Comparison of ENCODE assay signal across 15 cellular contexts in genomic region chr20:32980990-32981389, GRCh38. TPM values are rescaled to one million over a fixed set of nuclear protein-coding genes. Genes with fewer than 3 reads are reported as not detected.
DNase-seq lines count a peak whose midpoint lies in the region; ATAC-seq and TF ChIP-seq lines count a peak whose summit lies in the region.
"Had no signal": no experiment of that assay in that cellular context is flagged by ENCODE, and none has a peak within 500 bp of the region (broad histone marks: within the 10 kb centered on the region; RNA-seq: fewer than 3 reads in every experiment).

No MANE protein-coding gene starts in this region.

- H3K9ac ChIP-seq in mesendoderm (ENCODE audit: low read length) = no peak overlapping the region

- H3K4me2 ChIP-seq in mesendoderm (ENCODE audit: low read length) = no peak overlapping the region

- H3K23ac ChIP-seq in mesendoderm (ENCODE audit: low read length) = no peak overlapping the region

- no peaks in the 10 kb centered on the region for H3K79me1 ChIP-seq in mesendoderm (ENCODE audit: low read length)

- no peak overlapping the region for H2BK15ac ChIP-seq in mesendoderm (replicated peaks; ENCODE audit: low read depth)

- no peak overlapping the region for H3K4me3 Mint-ChIP-seq in activated naive CD8-positive, alpha-beta T cell treated with anti-CD3 and anti-CD28 coated beads, Interleukin-2, amount 10 ng/mL, durations not matched to agents 7 days and 5 days
- no peak overlapping the region for H3K4me3 Mint-ChIP-seq in activated naive CD8-positive, alpha-beta T cell treated with anti-CD3 and anti-CD28 coated beads, Interleukin-2, amount 50 U/mL, for 24 hours

- H3K56ac ChIP-seq in mesendoderm (ENCODE audit: low read length) = peak overlapping the region; percentile 65

- WGBS in mesendoderm (ENCODE audit: extremely low coverage, insufficient coverage, low lambda C conversion rate) = no CpG with 5 or more reads among the region's 6 CpGs

- no peak overlapping the region for H3K18ac ChIP-seq in mesendoderm (ENCODE audit: low read length)

- H3K79me2 ChIP-seq in mesendoderm (ENCODE audit: control insufficient read depth, insufficient read depth, low read length) = no peaks in the 10 kb centered on the region

- H3K9me3 Mint-ChIP-seq in activated naive CD8-positive, alpha-beta T cell treated with anti-CD3 and anti-CD28 coated beads, Interleukin-2, amount 10 ng/mL, durations not matched to agents 7 days and 5 days = peaks cover 8% of the 10 kb centered on the region
- H3K9me3 Mint-ChIP-seq in activated naive CD8-positive, alpha-beta T cell treated with anti-CD3 and anti-CD28 coated beads, Interleukin-2, amount 50 U/mL, for 24 hours = peaks cover 6% of the 10 kb centered on the region

- no peaks in the 10 kb centered on the region for H3K27me3 Mint-ChIP-seq in activated naive CD8-positive, alpha-beta T cell treated with anti-CD3 and anti-CD28 coated beads, Interleukin-2, amount 10 ng/mL, durations not matched to agents 7 days and 5 days
- no peaks in the 10 kb centered on the region for H3K27me3 Mint-ChIP-seq in activated naive CD8-positive, alpha-beta T cell treated with anti-CD3 and anti-CD28 coated beads, Interleukin-2, amount 50 U/mL, for 24 hours

- H3K27ac ChIP-seq in caudate nucleus (ENCODE audit: low read depth, low read length) (peak overlapping the region; percentile 91), mesendoderm (ENCODE audit: low read depth, low read length) (no peak overlapping the region), substantia nigra (ENCODE audit: low read depth, low read length, poor library complexity, severe bottlenecking) (peak overlapping the region; percentile 92), left lung (no peak overlapping the region)

- H3K4me1 ChIP-seq in mesendoderm (ENCODE audit: control insufficient read depth, low read depth, low read length) (peaks cover 10% of the 10 kb centered on the region), left lung (no peaks in the 10 kb centered on the region)

- H3K4me1 Mint-ChIP-seq in activated naive CD8-positive, alpha-beta T cell treated with anti-CD3 and anti-CD28 coated beads, Interleukin-2, amount 10 ng/mL, durations not matched to agents 7 days and 5 days = peaks cover 5% of the 10 kb centered on the region
- peaks cover 7% of the 10 kb centered on the region for H3K4me1 Mint-ChIP-seq in activated naive CD8-positive, alpha-beta T cell treated with anti-CD3 and anti-CD28 coated beads, Interleukin-2, amount 50 U/mL, for 24 hours

- H2BK5ac ChIP-seq in mesendoderm (ENCODE audit: low read length) = no peak overlapping the region

- H3K36me3 ChIP-seq in mesendoderm (ENCODE audit: control insufficient read depth, insufficient read depth, low read length) (no peaks in the 10 kb centered on the region), left lung (no peaks in the 10 kb centered on the region)

- H3K4ac ChIP-seq in mesendoderm (ENCODE audit: low read depth, low read length) = peak overlapping the region; percentile 64

- peak; percentile 6 for DNase-seq in activated naive CD8-positive, alpha-beta T cell treated with anti-CD3 and anti-CD28 coated beads, Interleukin-2, amount 10 ng/mL, durations not matched to agents 7 days and 5 days
- DNase-seq in activated naive CD8-positive, alpha-beta T cell treated with anti-CD3 and anti-CD28 coated beads, Interleukin-2, amount 50 U/mL, for 24 hours = no peak
- DNase-seq in caudate nucleus (lab: John Stamatoyannopoulos, UW) (no peak), mesendoderm (no peak), substantia nigra (lab: John Stamatoyannopoulos, UW) (peak in 1 of 49 donors; percentile 58), NCI-H226 (no peak), left lung (no peak)
- DNase-seq: DND-41, GOT3, NCI-H1048, NCI-H1436 treated with DMSO at 0.1 percent for 48 hours, NCI-H2029 treated with DMSO at 0.1 percent for 48 hours, NCI-H510A had no signal

- H4K5ac ChIP-seq in mesendoderm (ENCODE audit: low read length) = no peak overlapping the region

- intact Hi-C loops in left lung (cut with DNase I) = no loop called here

- H3K36me3 Mint-ChIP-seq in activated naive CD8-positive, alpha-beta T cell treated with anti-CD3 and anti-CD28 coated beads, Interleukin-2, amount 10 ng/mL, durations not matched to agents 7 days and 5 days = peaks cover 7% of the 10 kb centered on the region
- no peaks in the 10 kb centered on the region for H3K36me3 Mint-ChIP-seq in activated naive CD8-positive, alpha-beta T cell treated with anti-CD3 and anti-CD28 coated beads, Interleukin-2, amount 50 U/mL, for 24 hours (ENCODE audit: low read depth)

- no peaks in the 10 kb centered on the region for H3K9me3 ChIP-seq in left lung

- H2BK120ac ChIP-seq in mesendoderm (ENCODE audit: low read depth, low read length) = no peak overlapping the region

- H2AK5ac ChIP-seq in mesendoderm (ENCODE audit: low read length) = peak overlapping the region; percentile 79

- TF ChIP-seq CTCF in left lung (IDR thresholded peaks at IDR 0.05) = no peak

- no peak overlapping the region for H3K27ac Mint-ChIP-seq in activated naive CD8-positive, alpha-beta T cell treated with anti-CD3 and anti-CD28 coated beads, Interleukin-2, amount 10 ng/mL, durations not matched to agents 7 days and 5 days
- H3K27ac Mint-ChIP-seq in activated naive CD8-positive, alpha-beta T cell treated with anti-CD3 and anti-CD28 coated beads, Interleukin-2, amount 50 U/mL, for 24 hours = no peak overlapping the region

- no peak overlapping the region for H4K8ac ChIP-seq in mesendoderm (ENCODE audit: low read depth, low read length)

- POLR2A ChIA-PET in activated naive CD8-positive, alpha-beta T cell treated with anti-CD3 and anti-CD28 coated beads, Interleukin-2, amount 10 ng/mL, durations not matched to agents 7 days and 5 days (lab: Charles Lee) = no interaction called here

- no peak overlapping the region for H3K4me3 ChIP-seq in mesendoderm (ENCODE audit: low read length)
- H3K4me3 ChIP-seq in left lung = no peak overlapping the region

- no peaks in the 10 kb centered on the region for H3K27me3 ChIP-seq in mesendoderm (ENCODE audit: insufficient read depth, low read length, poor library complexity)
- H3K27me3 ChIP-seq in left lung = no peaks in the 10 kb centered on the region

- ATAC-seq in activated naive CD8-positive, alpha-beta T cell treated with anti-CD3 and anti-CD28 coated beads, Interleukin-2, amount 10 ng/mL, durations not matched to agents 7 days and 5 days (ENCODE audit: low read depth) = no peak
- ATAC-seq in activated naive CD8-positive, alpha-beta T cell treated with anti-CD3 and anti-CD28 coated beads, Interleukin-2, amount 50 U/mL, for 24 hours = no peak
- ATAC-seq in GM21423 (IDR thresholded peaks at IDR 0.05; ENCODE audit: unreplicated experiment) (no peak), left lung (no peak)

RNA-seq across cellular contexts. Expression of gene SUN5, which starts 23.2 kb away (rescaled TPM):
- not detected for total RNA-seq in activated naive CD8-positive, alpha-beta T cell treated with anti-CD3 and anti-CD28 coated beads, Interleukin-2, amount 10 ng/mL, durations not matched to agents 7 days and 5 days
- polyA plus RNA-seq in mesendoderm (2013, experiment 1 of 2) = not detected
- polyA plus RNA-seq in mesendoderm (2013, experiment 2 of 2) = not detected
- not detected for total RNA-seq in left lung
- total RNA-seq: MCF 10A had no signal

RNA-seq across cellular contexts. Expression of gene BPIFB2, which starts 26.5 kb away (rescaled TPM):
- not detected for total RNA-seq in activated naive CD8-positive, alpha-beta T cell treated with anti-CD3 and anti-CD28 coated beads, Interleukin-2, amount 10 ng/mL, durations not matched to agents 7 days and 5 days
- polyA plus RNA-seq in mesendoderm (2013, experiment 1 of 2) = 0.10 TPM
- polyA plus RNA-seq in mesendoderm (2013, experiment 2 of 2) = 0.11 TPM
- total RNA-seq in left lung = under 1 TPM in 1 of 2 donors, not detected in 1; 0.65 TPM
- total RNA-seq: MCF 10A had no signal

RNA-seq across cellular contexts. Expression of gene BPIFB6, which starts 50.5 kb away (rescaled TPM):
- total RNA-seq in activated naive CD8-positive, alpha-beta T cell treated with anti-CD3 and anti-CD28 coated beads, Interleukin-2, amount 10 ng/mL, durations not matched to agents 7 days and 5 days = not detected
- not detected for polyA plus RNA-seq in mesendoderm (2013, experiment 1 of 2)
- polyA plus RNA-seq in mesendoderm (2013, experiment 2 of 2) = not detected
- not detected for total RNA-seq in left lung
- total RNA-seq: MCF 10A had no signal

Comparison
In these comparisons a context has a peak if more than half of its experiments do, and no peak if none do; other contexts are left out.
1. H3K27ac ChIP-seq: peak in caudate nucleus (single experiment) and substantia nigra (single experiment); none in mesendoderm (single experiment) and left lung (0 of 2).